Comparison of ENCODE assay signal across 27 cellular contexts in genomic region chr11:10029386-10030121, GRCh38.
"Had no signal": no experiment of that assay in that cellular context is flagged by ENCODE, and none has a peak within 500 bp of the region (broad histone marks: within the 10 kb centered on the region; RNA-seq: fewer than 3 reads in every experiment).

No MANE protein-coding gene starts in this region.

- H3K36me3 ChIP-seq: neural progenitor cell, transverse colon had no signal

- H3K79me2 ChIP-seq: parathyroid adenoma had no signal

- H3K9me3 ChIP-seq: heart left ventricle, psoas muscle, spleen, testis, transverse colon had no signal

- H3K9ac ChIP-seq: neural progenitor cell, parathyroid adenoma had no signal

- H2AFZ ChIP-seq: neural progenitor cell, parathyroid adenoma had no signal

- H3K4me1 ChIP-seq: foreskin keratinocyte, parathyroid adenoma, psoas muscle, spleen, testis, transverse colon had no signal

- H3K4me2 ChIP-seq: neural progenitor cell had no signal

- DNase-seq: activated CD4-positive, alpha-beta T cell treated with anti-CD3 and anti-CD28 coated beads for 4 hours; activated CD4-positive, alpha-beta T cell treated with anti-CD3 and anti-CD28 coated beads, Interleukin-2, amount 50 U/mL, for 4 hours; activated CD4-positive, CD25-positive, alpha-beta regulatory T cell; activated CD8-positive, alpha-beta memory T cell treated with anti-CD3 and anti-CD28 coated beads for 24 hours; activated effector memory CD4-positive, alpha-beta T cell treated with Interleukin-2 at 50 U/mL for 16 hours; activated naive CD4-positive, alpha-beta T cell treated with anti-CD3 and anti-CD28 coated beads for 36 hours; activated naive CD8-positive, alpha-beta T cell treated with anti-CD3 and anti-CD28 coated beads, Interleukin-2, amount 10 ng/mL, durations not matched to agents 7 days and 5 days; amniotic stem cell; central memory CD4-positive, alpha-beta T cell; foreskin keratinocyte; heart left ventricle; hypothalamus; immature natural killer cell; kidney; left colon; midbrain; natural killer cell; occipital lobe; psoas muscle; spleen; stimulated activated CD4-positive, alpha-beta T cell treated with anti-CD3 and anti-CD28 coated beads, Interleukin-2, amount 100 ng/mL, for 48 hours; stimulated activated naive CD4-positive, alpha-beta T cell treated with Interleukin-2 at 50 U/mL for 16 hours; testis; transverse colon had no signal

- H3K4me3 ChIP-seq: heart left ventricle, neural progenitor cell, psoas muscle, spleen, testis, transverse colon had no signal

- H3K27me3 ChIP-seq: foreskin keratinocyte, heart left ventricle, neural progenitor cell, spleen, testis, transverse colon had no signal

- ATAC-seq: esophagus mucosa, foreskin keratinocyte, heart left ventricle, left colon, natural killer cell, psoas muscle had no signal

- H3K27ac ChIP-seq: foreskin keratinocyte, heart left ventricle, neural progenitor cell, parathyroid adenoma, psoas muscle, spleen, testis, transverse colon had no signal
